Comparison of ENCODE assay signal across 8 cellular contexts in the genomic region with DNA sequence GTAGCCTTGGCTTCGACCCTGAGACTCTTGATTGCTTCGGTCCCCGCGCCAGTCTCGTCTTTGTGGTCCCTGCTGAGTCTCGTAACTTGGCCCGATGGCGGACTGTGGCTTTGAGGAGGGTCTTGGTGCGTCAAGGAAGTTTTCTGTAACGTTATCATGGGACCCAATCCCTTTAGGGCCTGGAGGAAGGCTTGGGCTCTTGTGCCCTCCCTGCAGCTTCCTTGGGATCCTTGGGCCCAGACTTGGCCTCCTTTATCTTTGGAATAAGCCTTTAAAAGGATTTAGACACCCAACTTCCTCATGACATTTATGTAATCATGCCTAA. TPM values are rescaled to one million over a fixed set of nuclear protein-coding genes. Genes with fewer than 3 reads are reported as not detected.
A peak's percentile ranks its signal among the peaks of the same experiment; 100 is the strongest.
DNase-seq lines count a peak whose midpoint lies in the region; ATAC-seq, FAIRE-seq and TF ChIP-seq lines count a peak whose summit lies in the region.

No MANE protein-coding gene starts in this region.

- no peak for FAIRE-seq in HepG2 (lab: Jason Lieb, UNC)

- H3K4me2 ChIP-seq in HCT116 (ENCODE audit: low read length) (peak overlapping the region; percentile 90), HepG2 (ENCODE audit: low read depth, low read length) (peak overlapping the region; percentile 79)

- peak overlapping the region; percentile 97 for H3K4me3 Mint-ChIP-seq in type B pancreatic cell

- ATAC-seq in HCT116 (peak; percentile 20), HepG2 (no peak; the same call in 2 of the 3 replicates), GM18873 (IDR thresholded peaks at IDR 0.05; ENCODE audit: low FRiP score, unreplicated experiment) (no peak), HG03354 (IDR thresholded peaks at IDR 0.05; ENCODE audit: poor library complexity, severe bottlenecking, unreplicated experiment) (no peak)

- no peak for TF ChIP-seq EP300 in HepG2 (IDR thresholded peaks at IDR 0.05; ENCODE audit: low read depth in 2 of 2, low read length in 2 of 2)
- no peak for TF ChIP-seq EP300 in HepG2 (CRISPR knock-in tag; IDR thresholded peaks at IDR 0.05; ENCODE audit: borderline replicate concordance)

- H2AFZ ChIP-seq in HCT116 (ENCODE audit: low read depth, low read length, poor library complexity, severe bottlenecking) (peak overlapping the region; percentile 18), HepG2 (ENCODE audit: low read length) (peak overlapping the region; percentile 38)

- RAD21 ChIA-PET in HCT116 (lab: Charles Lee; ENCODE audit: low non-redundant PET in 1 of 2, low total read pairs in 2 of 2, uncharacterized antibody in 2 of 2, unreplicated experiment in 2 of 2) = no interaction called here

- CTCF ChIA-PET in HCT116 (lab: Charles Lee) = interaction anchor here (1.0 to 1.4 kb wide), 3 partner anchors 11 to 80 kb away, joined by 3 to 4 read pairs (median 3); partner anchors contain the start of gene TMCO2
- CTCF ChIA-PET in HepG2 (lab: Yijun Ruan, JAX; ENCODE audit: low intra/inter-chr PET ratio, low total read pairs) = no interaction called here

- in situ Hi-C loops in HepG2 (cut with HindIII; ENCODE audit: extremely low pct_ligation_motif_present, low pct_unique_long_range_greater_than_20kb) = no loop called here

- no peaks in the 10 kb centered on the region for H3K27me3 Mint-ChIP-seq in type B pancreatic cell

- H3K9me3 Mint-ChIP-seq in type B pancreatic cell = no peaks in the 10 kb centered on the region

- H3K27me3 ChIP-seq in HCT116 (ENCODE audit: insufficient read depth, low read length) (no peaks in the 10 kb centered on the region), HepG2 (ENCODE audit: control insufficient read depth in 1 of 2, insufficient read depth in 2 of 2, low read length in 2 of 2) (no peaks in the 10 kb centered on the region; a peak in 1 of 5 replicates)

- H3K36me3 ChIP-seq in HCT116 (ENCODE audit: control insufficient read depth in 1 of 2, insufficient read depth in 2 of 2, low read length in 2 of 2) (peaks cover 18 to 25% of the 10 kb centered on the region in 2 experiments; a peak in 3 of 4 replicates), HepG2 (replicated peaks in 1 of 2; ENCODE audit: control insufficient read depth in 1 of 2, insufficient read depth in 2 of 2, low read length in 2 of 2) (peaks cover 3 to 21% of the 10 kb centered on the region in 2 experiments; a peak in 4 of 5 replicates)

- H3K4me1 ChIP-seq in HCT116 (ENCODE audit: control insufficient read depth in 1 of 2, insufficient read depth in 2 of 2, low read length in 2 of 2) = peaks cover 4 to 6% of the 10 kb centered on the region in 2 experiments
- peaks cover 17% of the 10 kb centered on the region for H3K4me1 ChIP-seq in HepG2 (ENCODE audit: insufficient read depth, low read length)

- no peak for TF ChIP-seq CTCF in 22Rv1 (IDR thresholded peaks at IDR 0.05)
- no peak for TF ChIP-seq CTCF in HCT116 (IDR thresholded peaks at IDR 0.05 in 2 of 3, conservative IDR thresholded peaks at IDR 0.05 in 1 of 3; ENCODE audit: borderline replicate concordance in 1 of 3, insufficient read depth in 1 of 3, low read depth in 2 of 3, low read length in 2 of 3)
- TF ChIP-seq CTCF in HepG2 (CRISPR knock-in tag; IDR thresholded peaks at IDR 0.05) = no peak
- no peak for TF ChIP-seq CTCF in type B pancreatic cell (conservative IDR thresholded peaks at IDR 0.05)

- H3K27ac ChIP-seq in 22Rv1 (peak overlapping the region; percentile 94), HCT116 (ENCODE audit: low read depth, low read length) (peak overlapping the region; percentile 70), angular gyrus (ENCODE audit: low read depth, low read length) (peak overlapping the region; percentile 90), HepG2 (ENCODE audit: extremely low read length, insufficient read depth, low read length) (peak overlapping the region; percentile 73)

- peaks cover 20% of the 10 kb centered on the region for H3K4me1 Mint-ChIP-seq in type B pancreatic cell (ENCODE audit: unreplicated experiment)

- DNase-seq in HCT116 (ENCODE audit: low read depth, low spot score) = no peak
- peak; percentile 3 for DNase-seq in HepG2 (ENCODE audit: low spot score)
- no peak for DNase-seq in type B pancreatic cell (ENCODE audit: extremely low spot score, unreplicated experiment)
- DNase-seq in AML-193 (lab: John Stamatoyannopoulos, UW) = no peak

- H3K4me3 ChIP-seq in HCT116 (replicated peaks in 1 of 2; ENCODE audit: low read depth in 1 of 2, low read length in 2 of 2) (peak overlapping the region; percentile 99 to 100), HepG2 (replicated peaks in 1 of 3; ENCODE audit: insufficient read depth in 1 of 3, low read depth in 2 of 3, low read length in 3 of 3) (peak overlapping the region; percentile 92 to 99 (median 97))

- no peak for TF ChIP-seq POLR2A in HCT116 (IDR thresholded peaks at IDR 0.05; ENCODE audit: borderline replicate concordance, extremely low read depth, insufficient read depth, insufficient read length)
- TF ChIP-seq POLR2A in HepG2 (IDR thresholded peaks at IDR 0.05; ENCODE audit: insufficient read depth in 1 of 2, low read depth in 2 of 2, low read length in 2 of 2) = no peak

- peak overlapping the region; percentile 99 for H3K27ac Mint-ChIP-seq in type B pancreatic cell

- no peaks in the 10 kb centered on the region for H3K9me3 ChIP-seq in HCT116 (ENCODE audit: control insufficient read depth in 1 of 2, insufficient read depth in 1 of 2, low read depth in 1 of 2, low read length in 2 of 2)
- H3K9me3 ChIP-seq in HepG2 (ENCODE audit: low read length) = no peaks in the 10 kb centered on the region

- no peaks in the 10 kb centered on the region for H4K20me1 ChIP-seq in HCT116 (ENCODE audit: insufficient read depth)
- no peaks in the 10 kb centered on the region for H4K20me1 ChIP-seq in HepG2 (ENCODE audit: insufficient read depth, low read length)

- peaks cover 20% of the 10 kb centered on the region for H3K36me3 Mint-ChIP-seq in type B pancreatic cell

- H3K9me2 ChIP-seq in HCT116 (ENCODE audit: insufficient read depth) = no peaks in the 10 kb centered on the region

- H3K79me2 ChIP-seq in HCT116 (ENCODE audit: insufficient read depth, low read length) = peaks cover 68% of the 10 kb centered on the region
- H3K79me2 ChIP-seq in HepG2 (ENCODE audit: insufficient read depth, low read length) = peaks cover 41% of the 10 kb centered on the region

- POLR2A ChIA-PET in HCT116 (lab: Charles Lee) = no interaction called here
- POLR2A ChIA-PET in HepG2 (lab: Yijun Ruan, JAX) = interaction anchor here (0.7 to 1.6 kb wide), 7 partner anchors 9 to 218 kb away, joined by 3 to 13 read pairs (median 6); partner anchors contain the start of genes CAP1, COL9A2 and TMCO2

- H3K9ac ChIP-seq in HCT116 (ENCODE audit: low read length) = peak overlapping the region; percentile 98
- peak overlapping the region; percentile 91 for H3K9ac ChIP-seq in HepG2 (ENCODE audit: insufficient read depth, low read depth, low read length)

- BruUV-seq in HCT116 (replicated peaks; lab: Mats Ljungman, UMichigan) = TSS peak; percentile 74
- TSS peak; percentile 81 for BruUV-seq in HepG2 (replicated peaks; lab: Mats Ljungman, UMichigan)

- intact Hi-C loops in HCT116 (cut with micrococcal nuclease) (loop anchor here (5.0 kb wide), 1 partner anchor 216 kb away; the partner anchor contains the start of gene CAP1), HepG2 (cut with micrococcal nuclease; ENCODE audit: unreplicated experiment) (loop anchor here (5.0 to 10.0 kb wide), 2 partner anchors 56 to 96 kb away; partner anchors contain the start of genes COL9A2 and RLF)

- WGBS in HepG2 (ENCODE audit: low lambda C conversion rate) = 0% methylated on average over 5 of the region's 10 CpGs

- no peak for TF ChIP-seq RAD21 in HCT116 (IDR thresholded peaks at IDR 0.05; ENCODE audit: low read depth)
- no peak for TF ChIP-seq RAD21 in HepG2 (CRISPR knock-in tag; IDR thresholded peaks at IDR 0.05)

RNA-seq across cellular contexts. Expression of gene ZMPSTE24, which starts 0.4 kb away (rescaled TPM):
- total RNA-seq in HCT116 (2021; ENCODE audit: unreplicated experiment) = 39.6 TPM
- polyA plus RNA-seq in HCT116 (2012) = 8.0 and 9.8 TPM in 2 replicates
- 43.1 and 60.2 TPM in 2 replicates for total RNA-seq in HepG2 (2016; rRNA removed; fragmentation: Illumina TruSeq; extraction: Trizol)
- total RNA-seq in HepG2 (2016; cell fraction: cytosol; rRNA removed; fragmentation: Illumina TruSeq; extraction: Trizol; ENCODE audit: low read depth) = 5.6 and 6.4 TPM in 2 replicates
- 39.7 and 64.2 TPM in 2 replicates for total RNA-seq in HepG2 (2016; cell fraction: insoluble cytoplasmic fraction; rRNA removed; fragmentation: Illumina TruSeq; extraction: Trizol)
- 11.8 and 16.2 TPM in 2 replicates for total RNA-seq in HepG2 (2016; cell fraction: membrane; rRNA removed; fragmentation: Illumina TruSeq; extraction: Trizol)
- total RNA-seq in HepG2 (2016; cell fraction: nucleus; rRNA removed; fragmentation: Illumina TruSeq; extraction: Trizol) = 58.8 and 66.7 TPM in 2 replicates
- polyA plus RNA-seq in HepG2 (2011; rRNA removed) = 12.0 and 13.6 TPM in 2 replicates
- polyA plus RNA-seq in HepG2 (2011; cell fraction: cytosol; rRNA removed) = 5.9 and 11.3 TPM in 2 replicates
- 2.2 and 4.6 TPM in 2 replicates for polyA plus RNA-seq in HepG2 (2011; cell fraction: nucleus; rRNA removed)
- polyA plus RNA-seq in HepG2 (2012) = 21.8 and 25.9 TPM in 2 replicates
- polyA plus RNA-seq in HepG2 (2016; cell fraction: cytosol; fragmentation: Illumina TruSeq; extraction: Trizol; ENCODE audit: low read depth) = 3.5 and 4.0 TPM in 2 replicates
- 35.5 and 40.5 TPM in 2 replicates for polyA plus RNA-seq in HepG2 (2016; cell fraction: insoluble cytoplasmic fraction; fragmentation: Illumina TruSeq; extraction: Trizol; ENCODE audit: low read depth)
- 9.8 and 10.4 TPM in 2 replicates for polyA plus RNA-seq in HepG2 (2016; cell fraction: membrane; fragmentation: Illumina TruSeq; extraction: Trizol; ENCODE audit: low read depth)
- polyA plus RNA-seq in HepG2 (2016; cell fraction: nucleus; fragmentation: Illumina TruSeq; extraction: Trizol; ENCODE audit: insufficient read depth, low read depth) = 68.2 and 73.1 TPM in 2 replicates
- polyA minus RNA-seq in HepG2 (2011; rRNA and poly(A)+ RNA removed; ENCODE audit: low replicate concordance) = 13.4 and 36.2 TPM in 2 replicates
- polyA minus RNA-seq in HepG2 (2011; cell fraction: cytosol; rRNA and poly(A)+ RNA removed) = 25.1 and 28.4 TPM in 2 replicates
- 11.5 and 17.0 TPM in 2 replicates for polyA minus RNA-seq in HepG2 (2011; cell fraction: nucleus; rRNA and poly(A)+ RNA removed)
- total RNA-seq in type B pancreatic cell (ENCODE audit: low replicate concordance) = 34.1 and 39.3 TPM in 2 replicates

RNA-seq across cellular contexts. Expression of gene TMCO2, which starts 10.7 kb away (rescaled TPM):
- total RNA-seq in HCT116 (2021; ENCODE audit: unreplicated experiment) (not detected), HepG2 (2016; rRNA removed; fragmentation: Illumina TruSeq; extraction: Trizol) (not detected in 2 replicates), type B pancreatic cell (ENCODE audit: low replicate concordance) (not detected in 2 replicates)
- not detected in 2 replicates for polyA plus RNA-seq in HCT116 (2012)
- not detected in 2 replicates for total RNA-seq in HepG2 (2016; cell fraction: cytosol; rRNA removed; fragmentation: Illumina TruSeq; extraction: Trizol; ENCODE audit: low read depth)
- not detected in 2 replicates for total RNA-seq in HepG2 (2016; cell fraction: insoluble cytoplasmic fraction; rRNA removed; fragmentation: Illumina TruSeq; extraction: Trizol)
- total RNA-seq in HepG2 (2016; cell fraction: membrane; rRNA removed; fragmentation: Illumina TruSeq; extraction: Trizol) = not detected in 2 replicates
- not detected in 2 replicates for total RNA-seq in HepG2 (2016; cell fraction: nucleus; rRNA removed; fragmentation: Illumina TruSeq; extraction: Trizol)
- polyA plus RNA-seq in HepG2 (2011; rRNA removed) = not detected in 2 replicates
- polyA plus RNA-seq in HepG2 (2011; cell fraction: cytosol; rRNA removed) = not detected in 2 replicates
- polyA plus RNA-seq in HepG2 (2011; cell fraction: nucleus; rRNA removed) = not detected in 2 replicates
- not detected in 2 replicates for polyA plus RNA-seq in HepG2 (2012)
- polyA plus RNA-seq in HepG2 (2016; cell fraction: cytosol; fragmentation: Illumina TruSeq; extraction: Trizol; ENCODE audit: low read depth) = not detected in 2 replicates
- not detected in 2 replicates for polyA plus RNA-seq in HepG2 (2016; cell fraction: insoluble cytoplasmic fraction; fragmentation: Illumina TruSeq; extraction: Trizol; ENCODE audit: low read depth)
- polyA plus RNA-seq in HepG2 (2016; cell fraction: membrane; fragmentation: Illumina TruSeq; extraction: Trizol; ENCODE audit: low read depth) = not detected in 2 replicates
- polyA plus RNA-seq in HepG2 (2016; cell fraction: nucleus; fragmentation: Illumina TruSeq; extraction: Trizol; ENCODE audit: insufficient read depth, low read depth) = not detected in 2 replicates
- 0.23 TPM in 1 of 2 replicates, not detected in the other for polyA minus RNA-seq in HepG2 (2011; rRNA and poly(A)+ RNA removed; ENCODE audit: low replicate concordance)
- not detected in 2 replicates for polyA minus RNA-seq in HepG2 (2011; cell fraction: cytosol; rRNA and poly(A)+ RNA removed)
- 1.0 TPM in 1 of 2 replicates, not detected in the other for polyA minus RNA-seq in HepG2 (2011; cell fraction: nucleus; rRNA and poly(A)+ RNA removed)

RNA-seq across cellular contexts. Expression of gene COL9A2, which starts 58.7 kb away (rescaled TPM):
- 2.4 TPM for total RNA-seq in HCT116 (2021; ENCODE audit: unreplicated experiment)
- 1.9 and 2.4 TPM in 2 replicates for polyA plus RNA-seq in HCT116 (2012)
- total RNA-seq in HepG2 (2016; rRNA removed; fragmentation: Illumina TruSeq; extraction: Trizol) = 8.9 and 26.9 TPM in 2 replicates
- total RNA-seq in HepG2 (2016; cell fraction: cytosol; rRNA removed; fragmentation: Illumina TruSeq; extraction: Trizol; ENCODE audit: low read depth) = 2.3 and 2.9 TPM in 2 replicates
- 7.8 and 29.7 TPM in 2 replicates for total RNA-seq in HepG2 (2016; cell fraction: insoluble cytoplasmic fraction; rRNA removed; fragmentation: Illumina TruSeq; extraction: Trizol)
- 3.7 and 5.8 TPM in 2 replicates for total RNA-seq in HepG2 (2016; cell fraction: membrane; rRNA removed; fragmentation: Illumina TruSeq; extraction: Trizol)
- 32.5 and 35.4 TPM in 2 replicates for total RNA-seq in HepG2 (2016; cell fraction: nucleus; rRNA removed; fragmentation: Illumina TruSeq; extraction: Trizol)
- 20.2 and 34.7 TPM in 2 replicates for polyA plus RNA-seq in HepG2 (2011; rRNA removed)
- polyA plus RNA-seq in HepG2 (2011; cell fraction: cytosol; rRNA removed) = 8.9 and 11.2 TPM in 2 replicates
- 329 and 347 TPM in 2 replicates for polyA plus RNA-seq in HepG2 (2011; cell fraction: nucleus; rRNA removed)
- 21.5 and 31.3 TPM in 2 replicates for polyA plus RNA-seq in HepG2 (2012)
- 1.7 TPM in 2 replicates for polyA plus RNA-seq in HepG2 (2016; cell fraction: cytosol; fragmentation: Illumina TruSeq; extraction: Trizol; ENCODE audit: low read depth)
- polyA plus RNA-seq in HepG2 (2016; cell fraction: insoluble cytoplasmic fraction; fragmentation: Illumina TruSeq; extraction: Trizol; ENCODE audit: low read depth) = 7.6 TPM in 2 replicates
- polyA plus RNA-seq in HepG2 (2016; cell fraction: membrane; fragmentation: Illumina TruSeq; extraction: Trizol; ENCODE audit: low read depth) = 3.5 and 4.0 TPM in 2 replicates
- polyA plus RNA-seq in HepG2 (2016; cell fraction: nucleus; fragmentation: Illumina TruSeq; extraction: Trizol; ENCODE audit: insufficient read depth, low read depth) = 108 and 112 TPM in 2 replicates
- 7.9 TPM in 1 of 2 replicates, not detected in the other for polyA minus RNA-seq in HepG2 (2011; rRNA and poly(A)+ RNA removed; ENCODE audit: low replicate concordance)
- 4.2 and 6.3 TPM in 2 replicates for polyA minus RNA-seq in HepG2 (2011; cell fraction: cytosol; rRNA and poly(A)+ RNA removed)
- polyA minus RNA-seq in HepG2 (2011; cell fraction: nucleus; rRNA and poly(A)+ RNA removed) = 18.2 and 21.9 TPM in 2 replicates
- total RNA-seq in type B pancreatic cell (ENCODE audit: low replicate concordance) = 7.7 and 19.8 TPM in 2 replicates
